Comparison of ENCODE assay signal across 24 cellular contexts in genomic region chr5:30499402-30499801, GRCh38.
"Had no signal": no experiment of that assay in that cellular context is flagged by ENCODE, and none has a peak within 500 bp of the region (broad histone marks: within the 10 kb centered on the region; RNA-seq: fewer than 3 reads in every experiment).

No MANE protein-coding gene starts in this region.

- H3K27me3 Mint-ChIP-seq: naive thymus-derived CD4-positive, alpha-beta T cell; natural killer cell treated with Interleukin-12 subunit alpha and Interleukin-12 subunit beta and Interleukin-15 and Interleukin-18, amount 100 ng/mL, for 72 hours; stimulated activated naive CD8-positive, alpha-beta T cell treated with anti-CD3 and anti-CD28 coated beads, Interleukin-15, Interleukin-2, amounts not matched to agents 100 ng/mL and 50 ng/mL, for 24 hours had no signal

- H3K9me3 ChIP-seq: left ventricle myocardium inferior, mucosa of descending colon, right atrium auricular region, suprapubic skin, thoracic aorta, upper lobe of right lung had no signal

- H3K4me3 ChIP-seq: heart right ventricle, hepatocyte, left ventricle myocardium inferior, lung, mucosa of descending colon, right atrium auricular region, sigmoid colon, spleen, suprapubic skin, thoracic aorta, tibial artery, upper lobe of right lung had no signal

- H3K27me3 ChIP-seq: heart right ventricle, hepatocyte, right atrium auricular region, sigmoid colon, spleen, suprapubic skin, tibial artery, upper lobe of right lung had no signal

- ATAC-seq: heart right ventricle; mucosa of descending colon; naive thymus-derived CD4-positive, alpha-beta T cell; natural killer cell treated with Interleukin-12 subunit alpha and Interleukin-12 subunit beta and Interleukin-15 and Interleukin-18, amount 100 ng/mL, for 72 hours; stimulated activated effector memory CD8-positive, alpha-beta T cell treated with anti-CD3 and anti-CD28 coated beads, Interleukin-12 subunit alpha, Interleukin-12 subunit beta, amount 100 ng/mL, for 72 hours; upper lobe of right lung had no signal

- H3K4me2 ChIP-seq: hepatocyte had no signal

- H3K4me3 Mint-ChIP-seq: naive thymus-derived CD4-positive, alpha-beta T cell; natural killer cell treated with Interleukin-12 subunit alpha and Interleukin-12 subunit beta and Interleukin-15 and Interleukin-18, amount 100 ng/mL, for 72 hours; stimulated activated effector memory CD8-positive, alpha-beta T cell treated with anti-CD3 and anti-CD28 coated beads, Interleukin-12 subunit alpha, Interleukin-12 subunit beta, amount 100 ng/mL, for 72 hours; stimulated activated naive CD8-positive, alpha-beta T cell treated with anti-CD3 and anti-CD28 coated beads, Interleukin-15, Interleukin-2, amounts not matched to agents 100 ng/mL and 50 ng/mL, for 24 hours had no signal

- H3K36me3 Mint-ChIP-seq: naive thymus-derived CD4-positive, alpha-beta T cell; stimulated activated effector memory CD8-positive, alpha-beta T cell treated with anti-CD3 and anti-CD28 coated beads, Interleukin-12 subunit alpha, Interleukin-12 subunit beta, amount 100 ng/mL, for 72 hours had no signal

- DNase-seq: heart right ventricle; islet precursor cell; left ventricle myocardium inferior; midbrain; mucosa of descending colon; naive thymus-derived CD4-positive, alpha-beta T cell; nucleus accumbens; sigmoid colon; small intestine; spleen; stimulated activated CD4-positive, alpha-beta T cell treated with anti-CD3 and anti-CD28 coated beads, Interleukin-4, amount 100 ng/mL, for 24 hours; stimulated activated naive CD4-positive, alpha-beta T cell; tibial artery; trophoblast cell; upper lobe of right lung had no signal

- H2AFZ ChIP-seq: hepatocyte, parathyroid adenoma had no signal

- H3K27ac Mint-ChIP-seq: naive thymus-derived CD4-positive, alpha-beta T cell; natural killer cell treated with Interleukin-12 subunit alpha and Interleukin-12 subunit beta and Interleukin-15 and Interleukin-18, amount 100 ng/mL, for 72 hours; stimulated activated effector memory CD8-positive, alpha-beta T cell treated with anti-CD3 and anti-CD28 coated beads, Interleukin-12 subunit alpha, Interleukin-12 subunit beta, amount 100 ng/mL, for 72 hours; stimulated activated naive CD8-positive, alpha-beta T cell treated with anti-CD3 and anti-CD28 coated beads, Interleukin-15, Interleukin-2, amounts not matched to agents 100 ng/mL and 50 ng/mL, for 24 hours had no signal

- H3K36me3 ChIP-seq: heart right ventricle, left ventricle myocardium inferior, right atrium auricular region, sigmoid colon, spleen, suprapubic skin, thoracic aorta, tibial artery, upper lobe of right lung had no signal

- H3K9ac ChIP-seq: parathyroid adenoma had no signal

- H3K4me1 ChIP-seq: heart right ventricle, left ventricle myocardium inferior, parathyroid adenoma, right atrium auricular region, sigmoid colon, spleen, suprapubic skin, tibial artery, upper lobe of right lung had no signal

- H3K4me1 Mint-ChIP-seq: naive thymus-derived CD4-positive, alpha-beta T cell; stimulated activated effector memory CD8-positive, alpha-beta T cell treated with anti-CD3 and anti-CD28 coated beads, Interleukin-12 subunit alpha, Interleukin-12 subunit beta, amount 100 ng/mL, for 72 hours had no signal

- H3K27ac ChIP-seq: heart right ventricle, hepatocyte, left ventricle myocardium inferior, parathyroid adenoma, right atrium auricular region, sigmoid colon, spleen, suprapubic skin, thoracic aorta, tibial artery, upper lobe of right lung had no signal
